In the genomic region with DNA sequence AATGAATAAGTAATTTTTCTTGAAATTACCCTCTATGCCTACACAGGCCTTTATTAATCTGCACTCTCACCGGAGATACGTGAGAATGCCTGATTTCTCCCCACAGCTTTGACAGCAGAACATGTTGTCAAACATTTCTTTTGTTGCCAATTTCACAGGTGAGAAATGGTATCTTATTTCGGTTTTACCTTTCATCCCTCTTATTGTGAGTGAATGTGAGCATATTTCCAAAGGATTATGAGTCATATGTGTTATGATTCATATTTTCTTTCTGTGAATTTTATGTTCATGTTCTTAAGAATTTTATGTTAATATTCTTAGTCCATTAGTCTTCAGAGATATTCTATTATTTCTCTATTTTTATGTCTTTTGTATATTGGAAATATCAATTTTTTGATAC, we compare ENCODE assay signal across 20 cellular contexts.
"Had no signal": no experiment of that assay in that cellular context is flagged by ENCODE, and none has a peak within 500 bp of the region (broad histone marks: within the 10 kb centered on the region; RNA-seq: fewer than 3 reads in every experiment).

No MANE protein-coding gene starts in this region.

- H3K4me3 ChIP-seq: left ventricle myocardium inferior, lung, ovary, skin epidermis, tibial nerve, uterus had no signal

- ATAC-seq: naive thymus-derived CD4-positive, alpha-beta T cell; natural killer cell treated with Interleukin-12 subunit alpha and Interleukin-12 subunit beta and Interleukin-15 and Interleukin-18, amount 100 ng/mL, for 72 hours; right cardiac atrium; sciatic nerve; stimulated activated effector memory CD8-positive, alpha-beta T cell treated with anti-CD3 and anti-CD28 coated beads, Interleukin-12 subunit alpha, Interleukin-12 subunit beta, amount 100 ng/mL, for 72 hours had no signal

- DNase-seq: immature natural killer cell; left ventricle myocardium inferior; mesendoderm; naive thymus-derived CD4-positive, alpha-beta T cell; ovary; retina; right cardiac atrium; stimulated activated CD4-positive, alpha-beta T cell treated with anti-CD3 and anti-CD28 coated beads, Interleukin-12 subunit alpha, Interleukin-12 subunit beta, amount 100 ng/mL, for 4 hours; stimulated activated CD4-positive, alpha-beta T cell treated with anti-CD3 and anti-CD28 coated beads, Interleukin-15, amount 100 ng/mL, for 24 hours; stimulated activated CD4-positive, alpha-beta T cell treated with anti-CD3 and anti-CD28 coated beads, Interleukin-2, amount 100 ng/mL, for 24 hours; stimulated activated CD4-positive, alpha-beta T cell treated with anti-CD3 and anti-CD28 coated beads, Interleukin-4, amount 100 ng/mL, for 24 hours; stimulated activated naive CD4-positive, alpha-beta T cell; substantia nigra; uterus had no signal
